Comparison of ENCODE assay signal across 12 cellular contexts in the genomic region with DNA sequence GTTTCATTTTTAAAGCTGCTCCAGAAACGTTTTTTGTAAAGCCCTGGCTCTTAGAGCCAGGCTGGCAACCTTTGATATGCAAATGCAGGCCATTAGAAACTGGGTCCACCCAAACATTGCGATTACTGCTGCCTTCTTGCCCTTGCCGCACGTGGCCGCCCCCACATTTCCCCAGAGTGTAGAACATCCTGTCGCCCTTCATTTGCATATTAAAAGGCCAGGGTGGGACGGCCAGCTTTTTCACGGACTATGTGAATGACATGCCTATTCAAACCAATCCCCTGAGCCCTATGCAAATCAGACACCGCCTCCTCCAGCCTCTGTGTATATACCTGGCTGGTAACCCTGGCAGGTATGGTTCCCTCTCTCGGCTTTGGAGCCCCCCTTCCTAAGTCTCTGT.
DNase-seq lines count a peak whose midpoint lies in the region; ATAC-seq and TF ChIP-seq lines count a peak whose summit lies in the region.
"Had no signal": no experiment of that assay in that cellular context is flagged by ENCODE, and none has a peak within 500 bp of the region (broad histone marks: within the 10 kb centered on the region; RNA-seq: fewer than 3 reads in every experiment).

No MANE protein-coding gene starts in this region.

- H3K27ac ChIP-seq in iPS DF 6.9 (ENCODE audit: low read length) (no peak overlapping the region), testis (no peak overlapping the region)
- H3K27ac ChIP-seq: 22Rv1 had no signal

- DNase-seq in DMS 273 (lab: John Stamatoyannopoulos, UW; ENCODE audit: unreplicated experiment) (peak; percentile 6), DMS 273 treated with DMSO at 0.1 percent for 48 hours (lab: John Stamatoyannopoulos, UW) (no peak), NCI-H748 (lab: John Stamatoyannopoulos, UW; ENCODE audit: unreplicated experiment) (peak; percentile 83), iPS DF 6.9 (ENCODE audit: low read depth, low spot score) (peak; percentile 88), testis (peak; percentile 16), Kasumi-1 (lab: John Stamatoyannopoulos, UW) (no peak), activated T-cell treated with anti-CD3 and anti-CD28 coated beads for 4 hours (no peak)
- DNase-seq: IMR-90, substantia nigra had no signal

- TF ChIP-seq POLR2A in testis (IDR thresholded peaks at IDR 0.05) = no peak

- no peak for TF ChIP-seq CTCF in testis (IDR thresholded peaks at IDR 0.05)

- no peaks in the 10 kb centered on the region for H3K36me3 ChIP-seq in iPS DF 6.9 (ENCODE audit: control insufficient read depth, insufficient read depth, low read length)
- H3K36me3 ChIP-seq in testis (ENCODE audit: low read depth, missing control alignments) = no peaks in the 10 kb centered on the region

- WGBS in iPS DF 6.9 (ENCODE audit: insufficient coverage, insufficient read length) = no CpG with 5 or more reads among the region's 10 CpGs
- 19 to 30% methylated on average over 10 of the region's 10 CpGs for WGBS in testis, 2 donors

- no peaks in the 10 kb centered on the region; the same call in 1 of the 2 replicates for H3K27me3 ChIP-seq in iPS DF 6.9 (ENCODE audit: control insufficient read depth, insufficient read depth, low read length)
- no peaks in the 10 kb centered on the region for H3K27me3 ChIP-seq in testis

- H3K4me3 ChIP-seq in iPS DF 6.9 (ENCODE audit: low read length) (no peak overlapping the region), testis (no peak overlapping the region)

- H3K4me1 ChIP-seq in iPS DF 6.9 (ENCODE audit: control insufficient read depth, insufficient read depth, low read length) = peaks cover 10% of the 10 kb centered on the region
- no peaks in the 10 kb centered on the region for H3K4me1 ChIP-seq in testis

- ATAC-seq in HG03135 (IDR thresholded peaks at IDR 0.05; ENCODE audit: unreplicated experiment) = no peak
- ATAC-seq: activated T-helper 17 cell treated with anti-CD3 and anti-CD28 coated beads, Interleukin-2, amount 50 U/mL, for 72 hours had no signal

- intact Hi-C loops in testis (cut with DNase I; ENCODE audit: low total_unique reads) = no loop called here

- H3K9me3 ChIP-seq in iPS DF 6.9 (ENCODE audit: control insufficient read depth, insufficient read depth, low read length) (no peaks in the 10 kb centered on the region), testis (no peaks in the 10 kb centered on the region)

Comparison
In these comparisons a context has a peak if more than half of its experiments do, and no peak if none do; other contexts are left out.
1. DNase-seq: peak in DMS 273 (single experiment), NCI-H748 (single experiment), iPS DF 6.9 (single experiment) and testis (single experiment); none in DMS 273 treated with DMSO at 0.1 percent for 48 hours (single experiment), Kasumi-1 (0 of 2) and activated T-cell treated with anti-CD3 and anti-CD28 coated beads for 4 hours (single experiment).